27 cellular contexts compared by ENCODE assay signal in the genomic region with DNA sequence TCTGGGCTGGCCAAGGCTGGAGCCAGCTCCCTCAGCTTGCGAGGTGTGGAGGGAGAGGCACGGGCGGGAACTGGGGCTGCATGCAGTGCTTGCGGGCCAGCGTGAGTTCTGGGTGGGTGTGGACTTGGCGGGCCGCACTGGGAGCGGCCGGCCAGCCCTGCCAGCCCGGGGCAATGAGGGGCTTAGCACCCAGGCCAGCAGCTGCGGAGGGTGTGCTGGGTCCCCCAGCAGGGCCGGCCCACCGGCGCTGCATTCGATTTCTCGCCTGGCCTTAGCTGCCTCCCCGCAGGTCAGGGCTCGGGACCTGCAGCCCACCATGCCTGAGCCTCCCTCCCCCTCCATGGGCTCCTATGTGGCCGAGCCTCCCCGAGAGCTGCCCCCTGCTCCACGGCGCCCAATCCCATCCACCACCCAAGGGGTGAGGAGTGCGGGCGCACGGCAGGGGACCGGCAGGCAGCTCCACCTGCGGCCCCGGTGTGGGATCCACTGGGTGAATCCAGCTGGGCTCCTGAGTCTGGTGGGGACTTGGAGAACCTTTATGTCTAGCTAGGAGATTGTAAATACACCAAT.
"Had no signal": no experiment of that assay in that cellular context is flagged by ENCODE, and none has a peak within 500 bp of the region (broad histone marks: within the 10 kb centered on the region; RNA-seq: fewer than 3 reads in every experiment).

No MANE protein-coding gene starts in this region.

- H3K27ac ChIP-seq: stomach, suprapubic skin, testis, thoracic aorta, thyroid gland, tibial artery, tibial nerve, transverse colon, upper lobe of left lung, upper lobe of right lung, uterus, vagina had no signal

- H3K27me3 ChIP-seq: stomach, suprapubic skin, testis, thyroid gland, tibial artery, tibial nerve, transverse colon, upper lobe of left lung, upper lobe of right lung, uterus, vagina had no signal

- H3K36me3 ChIP-seq: stomach, suprapubic skin, thoracic aorta, thyroid gland, tibial artery, tibial nerve, transverse colon, upper lobe of left lung, upper lobe of right lung, uterus, vagina had no signal

- ATAC-seq: stimulated activated effector memory CD8-positive, alpha-beta T cell treated with anti-CD3 and anti-CD28 coated beads, Interleukin-12 subunit alpha, Interleukin-12 subunit beta, amount 100 ng/mL, for 72 hours; stimulated activated memory B cell treated with anti-CD40 and anti-IgM and Interleukin-4, amounts not matched to agents 10 μg/mL and 1 μg/mL and 100 μg/mL, for 72 hours; stimulated activated naive B cell treated with anti-CD40 and anti-IgM and Interleukin-4, amounts not matched to agents 10 μg/mL and 1 μg/mL and 100 μg/mL, for 72 hours; stimulated activated naive CD8-positive, alpha-beta T cell treated with anti-CD3 and anti-CD28 coated beads, Interleukin-15, amount 100 ng/mL, for 72 hours; stimulated activated naive CD8-positive, alpha-beta T cell treated with anti-CD3 and anti-CD28 coated beads, Interleukin-15, Interleukin-2, amounts not matched to agents 100 U/mL and 50 U/mL, for 24 hours; upper lobe of right lung had no signal

- H3K4me3 ChIP-seq: stomach, suprapubic skin, testis, thoracic aorta, thyroid gland, tibial artery, tibial nerve, transverse colon, upper lobe of left lung, upper lobe of right lung, uterus, vagina had no signal

- FAIRE-seq: urothelium cell line had no signal

- H3K4me1 ChIP-seq: stomach, suprapubic skin, testis, thyroid gland, tibial artery, tibial nerve, transverse colon, upper lobe of left lung, upper lobe of right lung, uterus, vagina had no signal

- H3K9me3 ChIP-seq: suprapubic skin, testis, thoracic aorta, thyroid gland, tibial artery, transverse colon, upper lobe of left lung, upper lobe of right lung, uterus, vagina had no signal

- DNase-seq: stimulated activated CD4-positive, alpha-beta T cell treated with anti-CD3 and anti-CD28 coated beads, Interleukin-2, amount 100 ng/mL, for 48 hours; stimulated activated CD4-positive, alpha-beta T cell treated with anti-CD3 and anti-CD28 coated beads, Interleukin-4, amount 100 ng/mL, for 1 hour; stimulated activated CD4-positive, alpha-beta T cell treated with anti-CD3 and anti-CD28 coated beads, Interleukin-4, amount 100 ng/mL, for 24 hours; stimulated activated CD4-positive, alpha-beta T cell treated with anti-CD3 and anti-CD28 coated beads, Interleukin-4, amount 100 ng/mL, for 4 hours; stimulated activated CD8-positive, alpha-beta memory T cell treated with anti-CD3 and anti-CD28 coated beads, Interleukin-4, amount 100 ng/mL, for 48 hours; stimulated activated naive B cell treated with anti-CD40 and anti-IgM and Interleukin-4, amounts not matched to agents 10 μg/mL and 1 μg/mL and 100 μg/mL, for 72 hours; stimulated activated naive CD4-positive, alpha-beta T cell; stimulated activated naive CD4-positive, alpha-beta T cell treated with Interleukin-2 at 50 U/mL for 16 hours; stimulated activated naive CD8-positive, alpha-beta T cell treated with anti-CD3 and anti-CD28 coated beads, Interleukin-15, amount 100 ng/mL, for 72 hours; stimulated activated naive CD8-positive, alpha-beta T cell treated with anti-CD3 and anti-CD28 coated beads, Interleukin-15, Interleukin-2, amounts not matched to agents 100 U/mL and 50 U/mL, for 24 hours; stomach; substantia nigra; testis; thyroid gland; tibial artery; transverse colon; trophoblast cell; upper lobe of right lung; uterus had no signal
